Comparison of ENCODE assay signal across 8 cellular contexts in the genomic region with DNA sequence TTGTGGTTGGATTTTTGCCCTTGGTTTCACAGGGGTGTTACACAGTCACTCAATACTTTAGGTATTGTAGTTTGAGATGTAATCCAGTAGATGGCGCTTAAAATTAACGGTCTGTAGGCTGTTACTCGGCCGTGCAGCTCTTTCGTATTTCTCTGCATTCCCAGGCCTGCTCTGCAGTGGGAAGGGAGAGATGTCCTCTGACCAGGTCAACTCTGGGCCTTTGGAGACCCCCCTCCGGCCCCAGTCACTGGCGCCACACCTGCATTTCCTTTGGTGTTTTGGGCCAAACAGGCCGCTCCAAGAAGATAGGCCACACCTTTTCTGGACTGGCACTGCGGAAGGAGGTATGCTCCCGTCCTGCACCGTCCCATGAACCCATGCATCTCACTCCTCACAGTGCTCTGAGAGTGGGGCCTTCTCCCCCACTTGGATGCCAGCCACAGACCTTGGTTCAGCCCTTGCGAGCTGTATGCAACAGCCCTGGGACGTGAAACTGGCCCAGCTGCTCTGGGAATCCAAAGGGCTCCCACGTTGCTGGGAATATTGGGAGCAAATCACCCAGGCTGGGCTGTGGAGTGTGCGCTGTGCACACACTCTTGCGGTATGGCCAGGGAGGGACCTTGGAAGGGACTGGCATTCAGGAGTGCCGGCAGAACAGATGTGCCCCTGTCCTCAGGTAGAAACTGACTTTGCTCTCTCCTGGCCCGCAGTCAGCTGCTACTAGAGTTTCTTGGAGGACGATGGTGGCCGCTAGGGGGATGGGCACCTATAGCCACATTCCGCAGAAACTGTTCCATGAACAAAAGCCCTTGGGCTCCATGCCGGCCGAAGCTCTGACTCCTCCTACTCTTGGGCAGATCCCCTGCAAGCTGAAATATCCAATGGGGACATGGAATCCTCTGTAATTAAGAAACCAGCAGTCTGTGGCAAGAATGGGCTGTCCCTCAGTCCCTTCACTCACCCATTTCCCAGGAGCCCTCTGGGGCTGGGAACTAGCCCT.
A peak's percentile ranks its signal among the peaks of the same experiment; 100 is the strongest.
DNase-seq lines count a peak whose midpoint lies in the region; ATAC-seq and TF ChIP-seq lines count a peak whose summit lies in the region.

No MANE protein-coding gene starts in this region.

- H3K27ac Mint-ChIP-seq in naive thymus-derived CD8-positive, alpha-beta T cell, result no peak overlapping the region

- H3K4me3 Mint-ChIP-seq in naive thymus-derived CD8-positive, alpha-beta T cell, result no peak overlapping the region

- H3K4me3 ChIP-seq in AG10803 (ENCODE audit: low read length), result no peak overlapping the region

- ATAC-seq in GM18909 (IDR thresholded peaks at IDR 0.05; ENCODE audit: poor library complexity, unreplicated experiment), result peak; percentile 95
- peak; percentile 74 for ATAC-seq in HG03097 (IDR thresholded peaks at IDR 0.05; ENCODE audit: low FRiP score, unreplicated experiment)
- no peak for ATAC-seq in naive thymus-derived CD8-positive, alpha-beta T cell

- H3K36me3 Mint-ChIP-seq in naive thymus-derived CD8-positive, alpha-beta T cell, result no peaks in the 10 kb centered on the region

- TF ChIP-seq CTCF in AG10803 (conservative IDR thresholded peaks at IDR 0.05; ENCODE audit: low read length), result peak; percentile 31; the same call in 1 of the 2 replicates

- DNase-seq in AG10803 (ENCODE audit: low read depth) (peak; percentile 1), NCI-H524 (lab: John Stamatoyannopoulos, UW) (peak; percentile 85 to 90), cerebellar cortex (ENCODE audit: low spot score) (peak; percentile 48), medulla oblongata (ENCODE audit: extremely low spot score) (peak; percentile 55)
- no peak for DNase-seq in naive thymus-derived CD8-positive, alpha-beta T cell
- no peak for DNase-seq in stimulated activated naive CD4-positive, alpha-beta T cell treated with Interleukin-2 at 50 U/mL for 16 hours (lab: John Stamatoyannopoulos, UW)

- no peaks in the 10 kb centered on the region for H3K27me3 Mint-ChIP-seq in naive thymus-derived CD8-positive, alpha-beta T cell

- H3K9me3 Mint-ChIP-seq in naive thymus-derived CD8-positive, alpha-beta T cell, result peaks cover 0 to 36% (median 6%) of the 10 kb centered on the region in 9 donors

- POLR2A ChIA-PET in naive thymus-derived CD8-positive, alpha-beta T cell (lab: Charles Lee), result no interaction called here

- H3K4me1 Mint-ChIP-seq in naive thymus-derived CD8-positive, alpha-beta T cell, result no peaks in the 10 kb centered on the region

Comparison
In these comparisons a context has a peak if more than half of its experiments do, and no peak if none do; other contexts are left out.
1. DNase-seq: peak in AG10803 (single experiment), NCI-H524 (2 of 2), cerebellar cortex (single experiment) and medulla oblongata (single experiment); none in naive thymus-derived CD8-positive, alpha-beta T cell (0 of 10) and stimulated activated naive CD4-positive, alpha-beta T cell treated with Interleukin-2 at 50 U/mL for 16 hours (single experiment).
2. ATAC-seq: peak in GM18909 (single experiment) and HG03097 (single experiment); none in naive thymus-derived CD8-positive, alpha-beta T cell (0 of 2).